Comparison of ENCODE assay signal across 17 cellular contexts in genomic region chr17:81272616-81273015, GRCh38. TPM values are rescaled to one million over a fixed set of nuclear protein-coding genes. Genes with fewer than 3 reads are reported as not detected.
DNase-seq lines count a peak whose midpoint lies in the region; ATAC-seq, FAIRE-seq and TF ChIP-seq lines count a peak whose summit lies in the region.
"Had no signal": no experiment of that assay in that cellular context is flagged by ENCODE, and none has a peak within 500 bp of the region (broad histone marks: within the 10 kb centered on the region; RNA-seq: fewer than 3 reads in every experiment).

No MANE protein-coding gene starts in this region.

- H3K27ac ChIP-seq in right cardiac atrium (ENCODE audit: low read length) (no peak overlapping the region), kidney (ENCODE audit: low read depth in 2 of 2, low read length in 2 of 2) (no peak overlapping the region)
- H3K27ac ChIP-seq: colonic mucosa, GM23248, right lobe of liver had no signal

- H3K4me3 ChIP-seq in right cardiac atrium (ENCODE audit: low read length): no peak overlapping the region
- H3K4me3 ChIP-seq in kidney (ENCODE audit: low read length in 2 of 2): no peak overlapping the region
- H3K4me3 ChIP-seq: colonic mucosa, GM23248, right lobe of liver had no signal

- H3K4me1 ChIP-seq in right cardiac atrium (ENCODE audit: control insufficient read depth, insufficient read depth, low read length) (peaks cover 4% of the 10 kb centered on the region), kidney (ENCODE audit: control insufficient read depth in 1 of 2, insufficient read depth in 1 of 2, low read depth in 1 of 2, low read length in 2 of 2) (no peaks in the 10 kb centered on the region)
- H3K4me1 ChIP-seq: right lobe of liver had no signal

- H3K9ac ChIP-seq in kidney (ENCODE audit: low read length in 2 of 2): no peak overlapping the region
- H3K9ac ChIP-seq: GM23248 had no signal

- no peak for FAIRE-seq in kidney (lab: Jason Lieb, UNC)

- no peaks in the 10 kb centered on the region for H3K27me3 ChIP-seq in right cardiac atrium (ENCODE audit: control insufficient read depth, insufficient read depth)
- H3K27me3 ChIP-seq: BE2C, colonic mucosa, right lobe of liver had no signal

- ATAC-seq in right cardiac atrium (no peak), left cardiac atrium (no peak), GM21825 (IDR thresholded peaks at IDR 0.05; ENCODE audit: unreplicated experiment) (no peak)

- no peak for TF ChIP-seq CTCF in kidney (IDR thresholded peaks at IDR 0.05; ENCODE audit: borderline replicate concordance, extremely low read depth, insufficient read depth)

- H3K9me3 ChIP-seq in right cardiac atrium (ENCODE audit: control insufficient read depth, low read length) (no peaks in the 10 kb centered on the region), kidney (ENCODE audit: control insufficient read depth in 1 of 2, low read length in 2 of 2) (no peaks in the 10 kb centered on the region)
- H3K9me3 ChIP-seq: BE2C, colonic mucosa, right lobe of liver had no signal

- peak in 2 of 3 donors; percentile 21 to 44 for DNase-seq in right cardiac atrium
- no peak for DNase-seq in left cardiac atrium
- peak; percentile 41 to 76 for DNase-seq in NOMO-1 (lab: John Stamatoyannopoulos, UW; ENCODE audit: unreplicated experiment in 2 of 2)
- DNase-seq in kidney: peak; percentile 33
- DNase-seq in stimulated activated CD4-positive, alpha-beta T cell treated with anti-CD3 and anti-CD28 coated beads, Interleukin-4, amount 100 ng/mL, for 4 hours: no peak
- no peak for DNase-seq in NCI-H187 (lab: John Stamatoyannopoulos, UW)
- DNase-seq: activated CD4-positive, alpha-beta T cell treated with anti-CD3 and anti-CD28 coated beads for 1 hour; BE2C; colonic mucosa; DMS79 treated with DMSO at 0.1 percent for 48 hours; GM23248; NCI-H1694 treated with DMSO at 0.1 percent for 48 hours; NCI-H526 treated with DMSO at 0.1 percent for 48 hours; right lobe of liver; stimulated activated CD4-positive, alpha-beta T cell treated with anti-CD3 and anti-CD28 coated beads, Interleukin-1b, Interleukin-23, amount 100 ng/mL, for 48 hours; substantia nigra had no signal

- 82% methylated on average over 12 of the region's 12 CpGs for WGBS in right cardiac atrium

- intact Hi-C loops in right cardiac atrium (cut with DNase I): no loop called here
- intact Hi-C loops in left cardiac atrium (cut with DNase I): no loop called here
- intact Hi-C loops in kidney (cut with DNase I): no loop called here

- peaks cover 22 to 37% of the 10 kb centered on the region in 2 donors for H3K36me3 ChIP-seq in kidney (ENCODE audit: control insufficient read depth in 1 of 2, insufficient read depth in 2 of 2, low read length in 2 of 2)

RNA-seq across cellular contexts. Expression of gene SLC38A10, which starts 22.5 kb away (rescaled TPM):
- total RNA-seq in right cardiac atrium (10 to 100 TPM; 50.8 to 63.9 (median 53.5) TPM), left cardiac atrium (10 to 100 TPM; 46.4 to 54.0 TPM), kidney (89.7 TPM)
- polyA plus RNA-seq in right cardiac atrium (61.5 TPM), kidney (ENCODE audit: insufficient read depth, low read depth, low replicate concordance) (72.7 TPM)

RNA-seq across cellular contexts. Expression of gene NDUFAF8, which starts 33.5 kb away (rescaled TPM):
- total RNA-seq in right cardiac atrium (10 to 100 TPM; 51.5 to 75.4 (median 62.5) TPM), left cardiac atrium (10 to 100 TPM; 60.2 to 66.5 TPM), kidney (38.6 TPM)
- polyA plus RNA-seq in right cardiac atrium (55.0 TPM), kidney (ENCODE audit: insufficient read depth, low read depth, low replicate concordance) (134 TPM)

RNA-seq across cellular contexts. Expression of gene TEPSIN, which starts 33.8 kb away (rescaled TPM):
- 10 to 100 TPM; 12.5 to 17.7 (median 14.2) TPM for total RNA-seq in right cardiac atrium
- polyA plus RNA-seq in right cardiac atrium: 12.6 TPM
- 10 to 100 TPM; 12.7 to 14.0 TPM for total RNA-seq in left cardiac atrium
- 42.8 TPM for total RNA-seq in kidney
- 13.9 TPM for polyA plus RNA-seq in kidney (ENCODE audit: insufficient read depth, low read depth, low replicate concordance)

RNA-seq across cellular contexts. Expression of gene CEP131, which starts 49.9 kb away (rescaled TPM):
- total RNA-seq in right cardiac atrium: 1 to 10 TPM; 4.6 to 5.9 (median 5.2) TPM
- polyA plus RNA-seq in right cardiac atrium: 7.4 TPM
- total RNA-seq in left cardiac atrium: 1 to 10 TPM; 4.9 to 5.7 TPM
- 7.5 TPM for total RNA-seq in kidney
- 6.9 TPM for polyA plus RNA-seq in kidney (ENCODE audit: insufficient read depth, low read depth, low replicate concordance)

Comparison
In these comparisons a context has a peak if more than half of its experiments do, and no peak if none do; other contexts are left out.
1. DNase-seq: peak in right cardiac atrium (2 of 3), NOMO-1 (2 of 2) and kidney (single experiment); none in left cardiac atrium (single experiment), stimulated activated CD4-positive, alpha-beta T cell treated with anti-CD3 and anti-CD28 coated beads, Interleukin-4, amount 100 ng/mL, for 4 hours (0 of 2) and NCI-H187 (0 of 2).